ENCODE assay signal across 1 cellular context in the genomic region with DNA sequence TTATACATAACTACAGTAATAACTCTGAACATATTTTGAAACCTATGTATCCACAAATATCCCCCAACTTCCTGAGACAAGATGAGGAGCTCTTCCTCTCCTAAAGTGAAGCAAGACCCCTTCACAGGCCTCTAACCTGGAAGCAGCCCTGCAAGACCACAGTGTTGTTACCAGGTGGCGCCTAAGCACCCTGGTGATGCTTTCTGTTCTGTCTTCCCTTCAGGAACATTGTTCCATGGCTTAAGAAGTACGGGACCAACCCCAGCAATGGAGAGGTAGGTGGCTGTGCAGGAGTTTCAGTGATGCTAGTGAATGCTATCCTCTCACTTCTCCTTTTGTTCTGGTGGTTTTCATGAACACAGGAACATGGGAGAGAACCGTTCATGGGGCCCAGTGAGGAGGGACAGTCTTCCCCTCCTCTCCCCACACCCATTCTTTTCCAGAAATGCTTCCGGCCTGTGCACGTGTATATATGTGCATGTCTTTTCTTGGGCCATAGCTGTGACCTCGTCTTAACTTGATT.
TF ChIP-seq lines count a peak whose summit lies in the region.

No MANE protein-coding gene starts in this region.

TF ChIP-seq in GM12878, 131 proteins besides CTCF, POLR2A, EP300 and RAD21:
- TF ChIP-seq TARDBP (IDR thresholded peaks at IDR 0.05; ENCODE audit: borderline replicate concordance), result no peak
- no peak for TF ChIP-seq MTA3 (IDR thresholded peaks at IDR 0.05; ENCODE audit: borderline replicate concordance, low read length)
- TF ChIP-seq BHLHE40 (IDR thresholded peaks at IDR 0.05; ENCODE audit: borderline replicate concordance in 1 of 2, low read depth in 2 of 2, low read length in 1 of 2), result no peak
- TF ChIP-seq EED (IDR thresholded peaks at IDR 0.05; ENCODE audit: low read depth), result peak; percentile 31; the same call in 1 of the 2 replicates
- TF ChIP-seq SPI1 (IDR thresholded peaks at IDR 0.05; ENCODE audit: borderline replicate concordance, insufficient read depth, low read depth, low read length), result peak; percentile 71; the same call in 1 of the 2 replicates
- TF ChIP-seq, protein P1, sequence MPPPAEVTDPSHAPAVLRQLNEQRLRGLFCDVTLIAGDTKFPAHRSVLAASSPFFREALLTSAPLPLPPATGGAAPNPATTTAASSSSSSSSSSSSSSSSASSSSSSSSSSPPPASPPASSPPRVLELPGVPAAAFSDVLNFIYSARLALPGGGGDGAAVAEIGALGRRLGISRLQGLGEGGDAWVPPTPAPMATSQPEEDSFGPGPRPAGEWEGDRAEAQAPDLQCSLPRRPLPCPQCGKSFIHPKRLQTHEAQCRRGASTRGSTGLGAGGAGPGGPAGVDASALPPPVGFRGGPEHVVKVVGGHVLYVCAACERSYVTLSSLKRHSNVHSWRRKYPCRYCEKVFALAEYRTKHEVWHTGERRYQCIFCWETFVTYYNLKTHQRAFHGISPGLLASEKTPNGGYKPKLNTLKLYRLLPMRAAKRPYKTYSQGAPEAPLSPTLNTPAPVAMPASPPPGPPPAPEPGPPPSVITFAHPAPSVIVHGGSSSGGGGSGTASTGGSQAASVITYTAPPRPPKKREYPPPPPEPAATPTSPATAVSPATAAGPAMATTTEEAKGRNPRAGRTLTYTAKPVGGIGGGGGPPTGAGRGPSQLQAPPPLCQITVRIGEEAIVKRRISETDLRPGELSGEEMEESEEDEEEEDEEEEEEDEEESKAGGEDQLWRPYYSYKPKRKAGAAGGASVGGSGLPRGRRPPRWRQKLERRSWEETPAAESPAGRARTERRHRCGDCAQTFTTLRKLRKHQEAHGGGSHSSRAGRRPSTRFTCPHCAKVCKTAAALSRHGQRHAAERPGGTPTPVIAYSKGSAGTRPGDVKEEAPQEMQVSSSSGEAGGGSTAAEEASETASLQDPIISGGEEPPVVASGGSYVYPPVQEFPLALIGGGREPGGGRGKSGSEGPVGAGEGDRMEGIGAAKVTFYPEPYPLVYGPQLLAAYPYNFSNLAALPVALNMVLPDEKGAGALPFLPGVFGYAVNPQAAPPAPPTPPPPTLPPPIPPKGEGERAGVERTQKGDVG (CRISPR knock-in tag; IDR thresholded peaks at IDR 0.05), result no peak
- TF ChIP-seq ZNF217 (IDR thresholded peaks at IDR 0.05), result no peak
- no peak for TF ChIP-seq NFIC (IDR thresholded peaks at IDR 0.05; ENCODE audit: low read depth, low read length)
- TF ChIP-seq, protein P2, sequence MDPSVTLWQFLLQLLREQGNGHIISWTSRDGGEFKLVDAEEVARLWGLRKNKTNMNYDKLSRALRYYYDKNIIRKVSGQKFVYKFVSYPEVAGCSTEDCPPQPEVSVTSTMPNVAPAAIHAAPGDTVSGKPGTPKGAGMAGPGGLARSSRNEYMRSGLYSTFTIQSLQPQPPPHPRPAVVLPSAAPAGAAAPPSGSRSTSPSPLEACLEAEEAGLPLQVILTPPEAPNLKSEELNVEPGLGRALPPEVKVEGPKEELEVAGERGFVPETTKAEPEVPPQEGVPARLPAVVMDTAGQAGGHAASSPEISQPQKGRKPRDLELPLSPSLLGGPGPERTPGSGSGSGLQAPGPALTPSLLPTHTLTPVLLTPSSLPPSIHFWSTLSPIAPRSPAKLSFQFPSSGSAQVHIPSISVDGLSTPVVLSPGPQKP (IDR thresholded peaks at IDR 0.05; ENCODE audit: low read depth, low read length), result no peak
- no peak for TF ChIP-seq SREBF1 (IDR thresholded peaks at IDR 0.05; ENCODE audit: low read length)
- no peak for TF ChIP-seq IKZF2 (IDR thresholded peaks at IDR 0.05)
- no peak for TF ChIP-seq ASH2L (IDR thresholded peaks at IDR 0.05; ENCODE audit: borderline replicate concordance, low read depth)
- TF ChIP-seq, protein P3, sequence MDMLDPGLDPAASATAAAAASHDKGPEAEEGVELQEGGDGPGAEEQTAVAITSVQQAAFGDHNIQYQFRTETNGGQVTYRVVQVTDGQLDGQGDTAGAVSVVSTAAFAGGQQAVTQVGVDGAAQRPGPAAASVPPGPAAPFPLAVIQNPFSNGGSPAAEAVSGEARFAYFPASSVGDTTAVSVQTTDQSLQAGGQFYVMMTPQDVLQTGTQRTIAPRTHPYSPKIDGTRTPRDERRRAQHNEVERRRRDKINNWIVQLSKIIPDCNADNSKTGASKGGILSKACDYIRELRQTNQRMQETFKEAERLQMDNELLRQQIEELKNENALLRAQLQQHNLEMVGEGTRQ (IDR thresholded peaks at IDR 0.05; ENCODE audit: borderline replicate concordance, low read depth, low read length), result no peak
- no peak for TF ChIP-seq IKZF1 (conservative IDR thresholded peaks at IDR 0.05)
